Comparison of ENCODE assay signal across 28 cellular contexts in the genomic region with DNA sequence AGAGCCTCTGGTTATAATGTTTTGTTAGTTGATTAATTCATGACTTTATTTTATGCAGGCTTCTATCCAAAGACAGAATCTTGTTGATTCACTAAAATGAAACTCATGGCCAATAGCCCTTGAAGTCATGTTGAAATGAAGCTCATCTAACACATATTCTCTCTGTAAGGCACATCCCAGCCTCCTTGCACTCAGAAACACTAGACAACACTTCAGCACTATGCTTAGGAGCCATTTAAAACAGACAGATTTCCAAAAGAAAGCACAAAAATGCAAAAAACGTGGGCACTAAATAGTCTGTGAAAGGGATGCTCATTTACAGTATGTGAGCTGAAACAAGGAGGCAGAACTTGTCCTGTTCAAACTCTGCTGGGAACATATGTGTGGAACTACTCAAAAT.
"Had no signal": no experiment of that assay in that cellular context is flagged by ENCODE, and none has a peak within 500 bp of the region (broad histone marks: within the 10 kb centered on the region; RNA-seq: fewer than 3 reads in every experiment).

No MANE protein-coding gene starts in this region.

- H3K27me3 ChIP-seq: adrenal gland, ascending aorta, body of pancreas, breast epithelium, cardiac muscle cell had no signal

- DNase-seq: activated effector memory CD4-positive, alpha-beta T cell treated with anti-CD3 and anti-CD28 coated beads, Interleukin-2, amount 50 U/mL, for 16 hours; activated effector memory CD4-positive, alpha-beta T cell treated with Interleukin-2 at 50 U/mL for 16 hours; activated gamma-delta T cell; activated gamma-delta T cell treated with Interleukin-2 at 50 U/mL for 16 hours; activated naive CD4-positive, alpha-beta T cell; activated naive CD4-positive, alpha-beta T cell treated with anti-CD3 and anti-CD28 coated beads for 36 hours; activated naive CD4-positive, alpha-beta T cell treated with anti-CD3 and anti-CD28 coated beads, Interleukin-2, amount 10 ng/mL, durations not matched to agents 7 days and 5 days; activated naive CD4-positive, alpha-beta T cell treated with anti-CD3 and anti-CD28 coated beads, Interleukin-2, amount 50 U/mL, for 16 hours; activated naive CD4-positive, alpha-beta T cell treated with Interleukin-2 at 50 U/mL for 16 hours; activated naive CD8-positive, alpha-beta T cell treated with anti-CD3 and anti-CD28 coated beads for 36 hours; activated naive CD8-positive, alpha-beta T cell treated with anti-CD3 and anti-CD28 coated beads, Interleukin-2, amount 10 ng/mL, durations not matched to agents 7 days and 5 days; activated naive CD8-positive, alpha-beta T cell treated with anti-CD3 and anti-CD28 coated beads, Interleukin-2, amount 50 U/mL, for 24 hours; activated T-cell treated with anti-CD3 and anti-CD28 coated beads, Interleukin-2, amount 50 U/mL, for 24 hours; activated T-cell treated with anti-CD3 and anti-CD28 coated beads, Interleukin-2, amount 50 U/mL, for 4 hours; activated T-cell treated with anti-CD3 and anti-CD28 coated beads, Interleukin-2, amount 50 U/mL, for 48 hours; activated T-cell treated with anti-CD3 and anti-CD28 coated beads, Interleukin-2, amount 50 U/mL, for 72 hours; adrenal gland; amniotic stem cell; amygdala; anterior cingulate cortex; aorta; body of pancreas; caudate nucleus; central memory CD4-positive, alpha-beta T cell; cerebellar nuclear complex had no signal

- H3K4me1 ChIP-seq: ascending aorta, breast epithelium had no signal

- H3K4me3 ChIP-seq: adrenal gland, ascending aorta, body of pancreas, breast epithelium, cardiac muscle cell had no signal

- H3K9me3 ChIP-seq: adrenal gland, body of pancreas had no signal

- H3K27ac ChIP-seq: adrenal gland, ascending aorta, body of pancreas, breast epithelium, cardiac muscle cell had no signal

- H3K36me3 ChIP-seq: adrenal gland, ascending aorta, breast epithelium, cardiac muscle cell had no signal
